Comparison of ENCODE assay signal across 16 cellular contexts in the genomic region with DNA sequence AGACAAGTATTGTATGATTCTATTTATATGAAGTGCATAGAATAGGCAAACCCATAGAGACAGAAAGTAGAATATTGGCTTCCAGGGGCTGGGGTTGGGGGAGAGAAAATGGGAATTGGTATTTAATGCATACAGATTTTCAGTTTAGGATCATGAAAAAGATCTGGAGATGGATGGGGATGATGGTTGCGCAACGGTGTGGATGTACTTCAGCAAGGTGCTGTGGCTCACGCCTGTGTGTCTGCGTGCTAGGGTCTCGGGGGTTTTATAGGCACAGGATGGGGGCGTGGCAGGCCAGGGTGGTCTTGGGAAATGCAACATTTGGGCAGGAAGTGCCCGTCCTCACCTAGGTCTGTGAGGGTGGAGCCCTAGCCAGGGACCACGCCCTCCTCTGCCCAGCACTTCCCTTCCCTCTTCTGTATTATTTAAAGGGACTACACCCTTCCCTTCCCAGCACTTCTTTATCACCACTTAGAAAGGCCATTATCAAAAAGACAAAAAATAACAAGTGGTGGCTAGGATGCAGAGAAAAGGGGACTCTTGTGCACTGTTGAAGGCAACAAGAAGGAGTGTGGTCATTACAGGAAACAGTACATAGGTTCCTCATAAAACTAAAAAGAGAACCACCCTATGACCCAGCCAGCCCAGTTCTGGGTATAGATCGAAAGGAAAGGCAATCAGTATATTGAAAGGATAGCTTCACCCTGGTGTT. TPM values are rescaled to one million over a fixed set of nuclear protein-coding genes. Genes with fewer than 3 reads are reported as not detected.
DNase-seq lines count a peak whose midpoint lies in the region; ATAC-seq, FAIRE-seq and TF ChIP-seq lines count a peak whose summit lies in the region.
"Had no signal": no experiment of that assay in that cellular context is flagged by ENCODE, and none has a peak within 500 bp of the region (broad histone marks: within the 10 kb centered on the region; RNA-seq: fewer than 3 reads in every experiment).

No MANE protein-coding gene starts in this region.

- 29% methylated on average over 9 of the region's 9 CpGs for WGBS in HepG2 (ENCODE audit: low lambda C conversion rate)
- 44% methylated on average over 5 of the region's 9 CpGs for WGBS in right lobe of liver (ENCODE audit: insufficient coverage, low coverage, low lambda C conversion rate, missing lambda C conversion rate)
- 63% methylated on average over 2 of the region's 9 CpGs; no CpG with 5 or more reads in 1 of the 2 experiments for WGBS in IMR-90 (ENCODE audit: extremely low coverage in 2 of 2, insufficient read length in 1 of 2), 2 experiments
- WGBS in K562 (ENCODE audit: insufficient coverage, low coverage, missing lambda C conversion rate) = 47% methylated on average over 9 of the region's 9 CpGs
- 18% methylated on average over 8 of the region's 9 CpGs for WGBS in SK-N-SH (ENCODE audit: low lambda C conversion rate)

- CTCF ChIA-PET in HepG2 (lab: Yijun Ruan, JAX; ENCODE audit: low intra/inter-chr PET ratio, low total read pairs) = no interaction called here
- CTCF ChIA-PET in IMR-90 (lab: Yijun Ruan, JAX) = no interaction called here
- CTCF ChIA-PET in K562 (lab: Yijun Ruan, JAX; ENCODE audit: low intra/inter-chr PET ratio) = no interaction called here
- CTCF ChIA-PET in SK-N-SH (lab: Yijun Ruan, JAX) = no interaction called here

- H2AK9ac ChIP-seq in IMR-90 (replicated peaks; ENCODE audit: low read depth, low read length, poor library complexity) = no peak overlapping the region

- no peak overlapping the region for H3K4me2 ChIP-seq in HepG2 (ENCODE audit: low read depth, low read length)
- no peak overlapping the region for H3K4me2 ChIP-seq in IMR-90 (ENCODE audit: low read depth, low read length)
- no peak overlapping the region for H3K4me2 ChIP-seq in K562 (ENCODE audit: insufficient read depth, low read length)
- no peak overlapping the region for H3K4me2 ChIP-seq in SK-N-SH
- H3K4me2 ChIP-seq: A549 had no signal

- H4K91ac ChIP-seq in IMR-90 (ENCODE audit: insufficient read depth, low read depth, low read length) = no peak overlapping the region

- FAIRE-seq in HepG2 (lab: Jason Lieb, UNC) (no peak), K562 (lab: Jason Lieb, UNC) (no peak)
- FAIRE-seq: A549, H54 had no signal

- H2BK15ac ChIP-seq in IMR-90 (ENCODE audit: low read depth, low read length) = no peak overlapping the region

- in situ Hi-C loops in HepG2 (cut with HindIII; ENCODE audit: extremely low pct_ligation_motif_present, low pct_unique_long_range_greater_than_20kb) (no loop called here), IMR-90 (cut with MboI; ENCODE audit: low sequenced_read_pairs) (no loop called here), K562 (cut with MboI) (no loop called here)

- dilution Hi-C loops in IMR-90 (cut with HindIII; ENCODE audit: low sequenced_read_pairs, unreplicated experiment) = no loop called here

- no peak overlapping the region for H2BK20ac ChIP-seq in IMR-90 (ENCODE audit: low read depth, low read length)

- intact Hi-C loops in HepG2 (cut with micrococcal nuclease; ENCODE audit: unreplicated experiment) = no loop called here
- intact Hi-C loops in right lobe of liver (cut with DNase I) = no loop called here
- intact Hi-C loops in IMR-90 (cut with micrococcal nuclease) = no loop called here
- intact Hi-C loops in K562 (cut with micrococcal nuclease) = no loop called here

- no peaks in the 10 kb centered on the region for H3K9me2 ChIP-seq in SK-N-SH

- BruUV-seq in HepG2 (replicated peaks; lab: Mats Ljungman, UMichigan) (no TSS peak), IMR-90 (replicated peaks; lab: Mats Ljungman, UMichigan) (no TSS peak), K562 (replicated peaks; lab: Mats Ljungman, UMichigan) (no TSS peak)

- H3K9me1 ChIP-seq in IMR-90 (ENCODE audit: insufficient read depth, low read length) = no peaks in the 10 kb centered on the region
- H3K9me1 ChIP-seq in K562 (ENCODE audit: control insufficient read depth, insufficient read depth, low read length) = no peaks in the 10 kb centered on the region

- H3K9me3 ChIP-seq in HepG2 (ENCODE audit: low read length) (no peaks in the 10 kb centered on the region), right lobe of liver (no peaks in the 10 kb centered on the region), IMR-90 (ENCODE audit: control insufficient read depth, insufficient read depth, low read length) (peaks cover 18% of the 10 kb centered on the region), K562 (replicated peaks; ENCODE audit: control insufficient read depth, insufficient read depth, low read depth, low read length) (no peaks in the 10 kb centered on the region), SK-N-SH (no peaks in the 10 kb centered on the region)
- H3K9me3 ChIP-seq: A549, BE2C had no signal

- POLR2A ChIA-PET in HepG2 (lab: Yijun Ruan, JAX) = no interaction called here
- POLR2A ChIA-PET in IMR-90 (lab: Charles Lee; ENCODE audit: unreplicated experiment) = no interaction called here
- POLR2A ChIA-PET in K562 (lab: Yijun Ruan, JAX) = no interaction called here
- POLR2A ChIA-PET in SK-N-SH (lab: Yijun Ruan, JAX) = no interaction called here

- no peak overlapping the region for H3K56ac ChIP-seq in IMR-90 (ENCODE audit: extremely low read depth, insufficient read depth, low read length)

- H3F3A ChIP-seq in SK-N-SH (replicated peaks; ENCODE audit: insufficient read depth) = no peaks in the 10 kb centered on the region

- no peak overlapping the region for H2BK5ac ChIP-seq in IMR-90 (ENCODE audit: low read depth, low read length, poor library complexity, severe bottlenecking)

- TF ChIP-seq EP300 in HepG2 (IDR thresholded peaks at IDR 0.05; ENCODE audit: low read depth in 2 of 2, low read length in 2 of 2) (no peak), HepG2 (CRISPR knock-in tag; IDR thresholded peaks at IDR 0.05; ENCODE audit: borderline replicate concordance) (no peak), K562 (IDR thresholded peaks at IDR 0.05; ENCODE audit: low read length) (no peak), SK-N-SH (IDR thresholded peaks at IDR 0.05; ENCODE audit: borderline replicate concordance in 1 of 2, low read depth in 1 of 2, low read length in 1 of 2) (no peak)

- H3K18ac ChIP-seq in IMR-90 (ENCODE audit: low read depth, low read length) = no peak overlapping the region

- H3K79me2 ChIP-seq in HepG2 (ENCODE audit: insufficient read depth, low read length) (no peaks in the 10 kb centered on the region), K562 (ENCODE audit: control insufficient read depth, insufficient read depth, low read length) (no peaks in the 10 kb centered on the region), SK-N-SH (ENCODE audit: insufficient read depth) (no peaks in the 10 kb centered on the region)

- H3K9ac ChIP-seq in HepG2 (ENCODE audit: insufficient read depth, low read depth, low read length) (no peak overlapping the region), IMR-90 (ENCODE audit: low read depth, low read length) (no peak overlapping the region), K562 (ENCODE audit: insufficient read depth in 1 of 2, low read depth in 2 of 2, low read length in 2 of 2) (no peak overlapping the region), SK-N-SH (no peak overlapping the region)
- H3K9ac ChIP-seq: GM23248 had no signal

- H3K14ac ChIP-seq in IMR-90 (replicated peaks; ENCODE audit: low read depth, low read length) = no peak overlapping the region

- H4K5ac ChIP-seq in IMR-90 (ENCODE audit: low read depth, low read length) = no peak overlapping the region

- H3K4me1 ChIP-seq in HepG2 (ENCODE audit: insufficient read depth, low read length) (no peaks in the 10 kb centered on the region), right lobe of liver (no peaks in the 10 kb centered on the region), IMR-90 (ENCODE audit: control insufficient read depth, insufficient read depth, low read length) (no peaks in the 10 kb centered on the region), K562 (replicated peaks in 1 of 2; ENCODE audit: control insufficient read depth in 2 of 2, insufficient read depth in 2 of 2, low read length in 2 of 2) (peaks cover 17 to 26% of the 10 kb centered on the region in 2 experiments; a peak in 4 of 5 replicates), SK-N-SH (ENCODE audit: control insufficient read depth in 1 of 2, insufficient read depth in 2 of 2, low read depth in 1 of 2, low read length in 1 of 2) (no peaks in the 10 kb centered on the region)
- H3K4me1 ChIP-seq: A549, BE2C had no signal

- TF ChIP-seq POLR2A in HepG2 (IDR thresholded peaks at IDR 0.05; ENCODE audit: insufficient read depth in 1 of 2, low read depth in 2 of 2, low read length in 2 of 2) (no peak), right lobe of liver (IDR thresholded peaks at IDR 0.05) (no peak), IMR-90 (IDR thresholded peaks at IDR 0.05; ENCODE audit: low read depth, low read length) (no peak), K562 (conservative IDR thresholded peaks at IDR 0.05) (no peak)

- TF ChIP-seq RAD21 in HepG2 (CRISPR knock-in tag; IDR thresholded peaks at IDR 0.05) (no peak), IMR-90 (IDR thresholded peaks at IDR 0.05; ENCODE audit: low read length) (no peak), K562 (CRISPR knock-in tag; conservative IDR thresholded peaks at IDR 0.05 in 1 of 2, IDR thresholded peaks at IDR 0.05 in 1 of 2) (no peak), SK-N-SH (IDR thresholded peaks at IDR 0.05; ENCODE audit: low read length) (no peak)

- H3K23ac ChIP-seq in IMR-90 (ENCODE audit: low read depth, low read length) = no peak overlapping the region

- H2AK5ac ChIP-seq in IMR-90 (ENCODE audit: low read depth, low read length) = no peak overlapping the region

- H3K27me3 ChIP-seq in HepG2 (ENCODE audit: control insufficient read depth in 1 of 2, insufficient read depth in 2 of 2, low read length in 2 of 2) (peaks cover 0 to 8% of the 10 kb centered on the region in 2 experiments; a peak in 1 of 5 replicates), right lobe of liver (no peaks in the 10 kb centered on the region), IMR-90 (ENCODE audit: control insufficient read depth, insufficient read depth, low read length) (no peaks in the 10 kb centered on the region), K562 (ENCODE audit: control insufficient read depth in 2 of 2, insufficient read depth in 2 of 2, low read length in 2 of 2) (no peaks in the 10 kb centered on the region; a peak in 1 of 5 replicates), SK-N-SH (ENCODE audit: insufficient read depth) (no peaks in the 10 kb centered on the region; the same call in 1 of the 2 replicates)

- H3K79me1 ChIP-seq in IMR-90 (ENCODE audit: low read depth in 1 of 2, low read length in 2 of 2) = no peaks in the 10 kb centered on the region

- H3K4me3 ChIP-seq in HepG2 (replicated peaks in 1 of 3; ENCODE audit: insufficient read depth in 1 of 3, low read depth in 2 of 3, low read length in 3 of 3) = no peak overlapping the region
- no peak overlapping the region for H3K4me3 ChIP-seq in right lobe of liver
- no peak overlapping the region for H3K4me3 ChIP-seq in IMR-90 (ENCODE audit: insufficient read depth, low read depth, low read length)
- no peak overlapping the region for H3K4me3 ChIP-seq in K562
- H3K4me3 ChIP-seq in SK-N-SH (ENCODE audit: low read depth in 2 of 2, low read length in 1 of 2) = no peak overlapping the region
- H3K4me3 ChIP-seq: A549, GM23248 had no signal

- no peak overlapping the region for H3K4ac ChIP-seq in IMR-90 (ENCODE audit: low read depth, low read length)

- no peak overlapping the region for H3K27ac ChIP-seq in HepG2 (ENCODE audit: extremely low read length, insufficient read depth, low read length)
- H3K27ac ChIP-seq in right lobe of liver = no peak overlapping the region
- no peak overlapping the region for H3K27ac ChIP-seq in IMR-90 (ENCODE audit: insufficient read depth, low read length)
- no peak overlapping the region for H3K27ac ChIP-seq in K562 (ENCODE audit: extremely low read depth, low read depth, low read length)
- H3K27ac ChIP-seq in SK-N-SH (ENCODE audit: low read depth in 2 of 2, low read length in 1 of 2) = no peak overlapping the region
- H3K27ac ChIP-seq: A549, GM23248, HL-60 had no signal

- H2AFZ ChIP-seq in HepG2 (ENCODE audit: low read length) = no peak overlapping the region
- H2AFZ ChIP-seq in IMR-90 (replicated peaks; ENCODE audit: low read length, poor library complexity) = no peak overlapping the region
- H2AFZ ChIP-seq in K562 (ENCODE audit: low read depth, low read length) = no peak overlapping the region
- no peak overlapping the region for H2AFZ ChIP-seq in SK-N-SH (ENCODE audit: low read depth)
- H2AFZ ChIP-seq: GM23248 had no signal

- DNase-seq in HepG2 (ENCODE audit: low spot score) (no peak), right lobe of liver (no peak), IMR-90 (no peak), K562 (ENCODE audit: extremely low read depth in 1 of 4, low spot score in 3 of 4) (no peak), SK-N-SH (no peak), germinal center (ENCODE audit: low spot score) (no peak)
- DNase-seq: BE2C; CD4-positive, CD25-positive, alpha-beta regulatory T cell; DMS53; GF-D8; GM23248 had no signal

- H4K20me1 ChIP-seq in HepG2 (ENCODE audit: insufficient read depth, low read length) = no peaks in the 10 kb centered on the region
- H4K20me1 ChIP-seq in IMR-90 (ENCODE audit: insufficient read depth, low read length) = no peaks in the 10 kb centered on the region
- no peaks in the 10 kb centered on the region for H4K20me1 ChIP-seq in K562 (replicated peaks; ENCODE audit: control insufficient read depth, insufficient read depth, low read length)
- no peaks in the 10 kb centered on the region for H4K20me1 ChIP-seq in SK-N-SH (ENCODE audit: insufficient read depth)

- ATAC-seq in HepG2 (no peak), right lobe of liver (no peak), IMR-90 (ENCODE audit: low read depth) (no peak), K562 (no peak)
- ATAC-seq: A549, HCT116 had no signal

- no peak for TF ChIP-seq CTCF in HepG2 (CRISPR knock-in tag; IDR thresholded peaks at IDR 0.05)
- TF ChIP-seq CTCF in right lobe of liver (IDR thresholded peaks at IDR 0.05) = no peak
- no peak for TF ChIP-seq CTCF in IMR-90 (conservative IDR thresholded peaks at IDR 0.05; ENCODE audit: low read depth, low read length)
- no peak for TF ChIP-seq CTCF in K562 (IDR thresholded peaks at IDR 0.05 in 2 of 3, conservative IDR thresholded peaks at IDR 0.05 in 1 of 3; ENCODE audit: insufficient read depth in 2 of 3, low read depth in 1 of 3, low read length in 3 of 3)
- TF ChIP-seq CTCF in SK-N-SH (IDR thresholded peaks at IDR 0.05) = no peak

- no peak overlapping the region for H4K8ac ChIP-seq in IMR-90 (ENCODE audit: low read depth in 2 of 2, low read length in 2 of 2)

- no peaks in the 10 kb centered on the region for H3K36me3 ChIP-seq in HepG2 (replicated peaks in 1 of 2; ENCODE audit: control insufficient read depth in 1 of 2, insufficient read depth in 2 of 2, low read length in 2 of 2)
- H3K36me3 ChIP-seq in right lobe of liver = no peaks in the 10 kb centered on the region
- H3K36me3 ChIP-seq in IMR-90 (ENCODE audit: control insufficient read depth, insufficient read depth, low read length) = no peaks in the 10 kb centered on the region
- H3K36me3 ChIP-seq in K562 (ENCODE audit: control insufficient read depth, insufficient read depth, low read length) = no peaks in the 10 kb centered on the region
- H3K36me3 ChIP-seq in SK-N-SH (replicated peaks in 1 of 2; ENCODE audit: control insufficient read depth in 1 of 2, insufficient read depth in 2 of 2, low read length in 1 of 2) = no peaks in the 10 kb centered on the region
- H3K36me3 ChIP-seq: BE2C had no signal

- H2BK120ac ChIP-seq in IMR-90 (ENCODE audit: low read depth, low read length) = no peak overlapping the region

RNA-seq across cellular contexts. Expression of a gene that starts 29.0 kb away (rescaled TPM):
- total RNA-seq in HepG2 (2016; rRNA removed; fragmentation: Illumina TruSeq; extraction: Trizol) (not detected in 2 replicates), right lobe of liver (1 to 10 TPM; 1.9 to 9.5 (median 2.5) TPM), IMR-90 (2012; rRNA removed) (not detected in 2 replicates), K562 (2014; rRNA removed) (not detected in 2 replicates), K562 (2014; rRNA removed; fragmentation: Illumina TruSeq; extraction: Trizol) (not detected in 2 replicates), K562 (2015; rRNA removed; fragmentation: Illumina TruSeq; extraction: Trizol) (not detected in 2 replicates), K562 (2021) (not detected in 2 replicates)
- total RNA-seq in HepG2 (2016; cell fraction: cytosol; rRNA removed; fragmentation: Illumina TruSeq; extraction: Trizol; ENCODE audit: low read depth) = not detected in 2 replicates
- total RNA-seq in HepG2 (2016; cell fraction: insoluble cytoplasmic fraction; rRNA removed; fragmentation: Illumina TruSeq; extraction: Trizol) = not detected in 2 replicates
- not detected in 2 replicates for total RNA-seq in HepG2 (2016; cell fraction: membrane; rRNA removed; fragmentation: Illumina TruSeq; extraction: Trizol)
- not detected in 2 replicates for total RNA-seq in HepG2 (2016; cell fraction: nucleus; rRNA removed; fragmentation: Illumina TruSeq; extraction: Trizol)
- polyA plus RNA-seq in HepG2 (2011; rRNA removed) (not detected in 2 replicates), IMR-90 (2012; rRNA removed) (not detected in 2 replicates), K562 (2011; rRNA removed) (not detected in 2 replicates), K562 (2014; fragmentation: Illumina TruSeq; extraction: Trizol) (not detected in 2 replicates), K562 (2014; fragmentation: Nextera tagmentation; extraction: Ambion mirVana) (not detected), K562 (2014; rRNA removed) (not detected in 2 replicates), SK-N-SH (2012; rRNA removed) (not detected in 2 replicates)
- polyA plus RNA-seq in HepG2 (2011; cell fraction: cytosol; rRNA removed) = not detected in 2 replicates
- polyA plus RNA-seq in HepG2 (2011; cell fraction: nucleus; rRNA removed) = not detected in 2 replicates
- not detected in 2 replicates for polyA plus RNA-seq in HepG2 (2012)
- polyA plus RNA-seq in HepG2 (2016; cell fraction: cytosol; fragmentation: Illumina TruSeq; extraction: Trizol; ENCODE audit: low read depth) = not detected in 2 replicates
- not detected in 2 replicates for polyA plus RNA-seq in HepG2 (2016; cell fraction: insoluble cytoplasmic fraction; fragmentation: Illumina TruSeq; extraction: Trizol; ENCODE audit: low read depth)
- not detected in 2 replicates for polyA plus RNA-seq in HepG2 (2016; cell fraction: membrane; fragmentation: Illumina TruSeq; extraction: Trizol; ENCODE audit: low read depth)
- not detected in 2 replicates for polyA plus RNA-seq in HepG2 (2016; cell fraction: nucleus; fragmentation: Illumina TruSeq; extraction: Trizol; ENCODE audit: insufficient read depth, low read depth)
- not detected in 2 replicates for polyA minus RNA-seq in HepG2 (2011; rRNA and poly(A)+ RNA removed; ENCODE audit: low replicate concordance)
- not detected in 2 replicates for polyA minus RNA-seq in HepG2 (2011; cell fraction: cytosol; rRNA and poly(A)+ RNA removed)
- polyA minus RNA-seq in HepG2 (2011; cell fraction: nucleus; rRNA and poly(A)+ RNA removed) = not detected in 2 replicates
- not detected in 2 replicates for polyA plus RNA-seq in IMR-90 (2012; cell fraction: cytosol; rRNA removed)
- not detected in 2 replicates for polyA plus RNA-seq in IMR-90 (2012; cell fraction: nucleus; rRNA removed; ENCODE audit: low replicate concordance)
- not detected in 2 replicates for total RNA-seq in K562 (2011; cell fraction: chromatin; rRNA removed; ENCODE audit: low replicate concordance)
- not detected in 2 replicates for total RNA-seq in K562 (2011; cell fraction: nucleolus; rRNA removed)
- not detected in 2 replicates for total RNA-seq in K562 (2011; cell fraction: nucleoplasm; rRNA removed)
- polyA plus RNA-seq in K562 (2011; cell fraction: cytosol; rRNA removed) = 0.22 TPM in 1 of 2 replicates, not detected in the other
- not detected in 2 replicates for polyA plus RNA-seq in K562 (2011; cell fraction: nucleus; rRNA removed)
- 0.21 TPM in 1 of 2 replicates, not detected in the other for polyA plus RNA-seq in K562 (2012)
- not detected in 2 replicates for polyA minus RNA-seq in K562 (2011; rRNA and poly(A)+ RNA removed)
- polyA minus RNA-seq in K562 (2011; cell fraction: cytosol; rRNA and poly(A)+ RNA removed) = not detected in 2 replicates
- polyA minus RNA-seq in K562 (2011; cell fraction: nucleus; rRNA and poly(A)+ RNA removed) = not detected in 2 replicates
- polyA plus RNA-seq in SK-N-SH (2012; cell fraction: cytosol; rRNA removed) = not detected in 2 replicates
- not detected in 2 replicates for polyA plus RNA-seq in SK-N-SH (2012; cell fraction: nucleus; rRNA removed)
- total RNA-seq: CD4-positive, CD25-positive, alpha-beta regulatory T cell; GM23248 had no signal
- polyA plus RNA-seq: A549; CD4-positive, CD25-positive, alpha-beta regulatory T cell; GM23248 had no signal

RNA-seq across cellular contexts. Expression of a gene that starts 32.5 kb away (rescaled TPM):
- not detected in 2 replicates for total RNA-seq in HepG2 (2016; rRNA removed; fragmentation: Illumina TruSeq; extraction: Trizol)
- total RNA-seq in HepG2 (2016; cell fraction: cytosol; rRNA removed; fragmentation: Illumina TruSeq; extraction: Trizol; ENCODE audit: low read depth) = not detected in 2 replicates
- total RNA-seq in HepG2 (2016; cell fraction: insoluble cytoplasmic fraction; rRNA removed; fragmentation: Illumina TruSeq; extraction: Trizol) = not detected in 2 replicates
- not detected in 2 replicates for total RNA-seq in HepG2 (2016; cell fraction: membrane; rRNA removed; fragmentation: Illumina TruSeq; extraction: Trizol)
- not detected in 2 replicates for total RNA-seq in HepG2 (2016; cell fraction: nucleus; rRNA removed; fragmentation: Illumina TruSeq; extraction: Trizol)
- not detected in 2 replicates for polyA plus RNA-seq in HepG2 (2011; rRNA removed)
- not detected in 2 replicates for polyA plus RNA-seq in HepG2 (2011; cell fraction: cytosol; rRNA removed)
- polyA plus RNA-seq in HepG2 (2011; cell fraction: nucleus; rRNA removed) = not detected in 2 replicates
- not detected in 2 replicates for polyA plus RNA-seq in HepG2 (2012)
- polyA plus RNA-seq in HepG2 (2016; cell fraction: cytosol; fragmentation: Illumina TruSeq; extraction: Trizol; ENCODE audit: low read depth) = not detected in 2 replicates
- not detected in 2 replicates for polyA plus RNA-seq in HepG2 (2016; cell fraction: insoluble cytoplasmic fraction; fragmentation: Illumina TruSeq; extraction: Trizol; ENCODE audit: low read depth)
- polyA plus RNA-seq in HepG2 (2016; cell fraction: membrane; fragmentation: Illumina TruSeq; extraction: Trizol; ENCODE audit: low read depth) = not detected in 2 replicates
- not detected in 2 replicates for polyA plus RNA-seq in HepG2 (2016; cell fraction: nucleus; fragmentation: Illumina TruSeq; extraction: Trizol; ENCODE audit: insufficient read depth, low read depth)
- not detected in 2 replicates for polyA minus RNA-seq in HepG2 (2011; rRNA and poly(A)+ RNA removed; ENCODE audit: low replicate concordance)
- polyA minus RNA-seq in HepG2 (2011; cell fraction: cytosol; rRNA and poly(A)+ RNA removed) = not detected in 2 replicates
- not detected in 2 replicates for polyA minus RNA-seq in HepG2 (2011; cell fraction: nucleus; rRNA and poly(A)+ RNA removed)
- not detected for total RNA-seq in right lobe of liver
- not detected in 2 replicates for total RNA-seq in IMR-90 (2012; rRNA removed)
- not detected in 2 replicates for polyA plus RNA-seq in IMR-90 (2012; rRNA removed)
- polyA plus RNA-seq in IMR-90 (2012; cell fraction: cytosol; rRNA removed) = not detected in 2 replicates
- polyA plus RNA-seq in IMR-90 (2012; cell fraction: nucleus; rRNA removed; ENCODE audit: low replicate concordance) = not detected in 2 replicates
- not detected in 2 replicates for total RNA-seq in K562 (2011; cell fraction: chromatin; rRNA removed; ENCODE audit: low replicate concordance)
- not detected in 2 replicates for total RNA-seq in K562 (2011; cell fraction: nucleolus; rRNA removed)
- not detected in 2 replicates for total RNA-seq in K562 (2011; cell fraction: nucleoplasm; rRNA removed)
- total RNA-seq in K562 (2014; rRNA removed) = not detected in 2 replicates
- not detected in 2 replicates for total RNA-seq in K562 (2014; rRNA removed; fragmentation: Illumina TruSeq; extraction: Trizol)
- total RNA-seq in K562 (2015; rRNA removed; fragmentation: Illumina TruSeq; extraction: Trizol) = not detected in 2 replicates
- total RNA-seq in K562 (2021) = not detected in 2 replicates
- polyA plus RNA-seq in K562 (2011; rRNA removed) = not detected in 2 replicates
- polyA plus RNA-seq in K562 (2011; cell fraction: cytosol; rRNA removed) = not detected in 2 replicates
- polyA plus RNA-seq in K562 (2011; cell fraction: nucleus; rRNA removed) = not detected in 2 replicates
- not detected in 2 replicates for polyA plus RNA-seq in K562 (2012)
- not detected in 2 replicates for polyA plus RNA-seq in K562 (2014; fragmentation: Illumina TruSeq; extraction: Trizol)
- polyA plus RNA-seq in K562 (2014; fragmentation: Nextera tagmentation; extraction: Ambion mirVana) = under 1 TPM in 1 of 2 experiments, not detected in 1; 0.11 TPM
- polyA plus RNA-seq in K562 (2014; rRNA removed) = not detected in 2 replicates
- polyA minus RNA-seq in K562 (2011; rRNA and poly(A)+ RNA removed) = not detected in 2 replicates
- not detected in 2 replicates for polyA minus RNA-seq in K562 (2011; cell fraction: cytosol; rRNA and poly(A)+ RNA removed)
- not detected in 2 replicates for polyA minus RNA-seq in K562 (2011; cell fraction: nucleus; rRNA and poly(A)+ RNA removed)
- polyA plus RNA-seq in SK-N-SH (2012; rRNA removed) = not detected in 2 replicates
- not detected in 2 replicates for polyA plus RNA-seq in SK-N-SH (2012; cell fraction: cytosol; rRNA removed)
- not detected in 2 replicates for polyA plus RNA-seq in SK-N-SH (2012; cell fraction: nucleus; rRNA removed)
- total RNA-seq: CD4-positive, CD25-positive, alpha-beta regulatory T cell; GM23248 had no signal
- polyA plus RNA-seq: A549; AG04450; CD4-positive, CD25-positive, alpha-beta regulatory T cell; GM23248 had no signal

RNA-seq across cellular contexts. Expression of a gene that starts 46.6 kb away (rescaled TPM):
- not detected in 2 replicates for total RNA-seq in HepG2 (2016; rRNA removed; fragmentation: Illumina TruSeq; extraction: Trizol)
- not detected in 2 replicates for total RNA-seq in HepG2 (2016; cell fraction: cytosol; rRNA removed; fragmentation: Illumina TruSeq; extraction: Trizol; ENCODE audit: low read depth)
- not detected in 2 replicates for total RNA-seq in HepG2 (2016; cell fraction: insoluble cytoplasmic fraction; rRNA removed; fragmentation: Illumina TruSeq; extraction: Trizol)
- not detected in 2 replicates for total RNA-seq in HepG2 (2016; cell fraction: membrane; rRNA removed; fragmentation: Illumina TruSeq; extraction: Trizol)
- not detected in 2 replicates for total RNA-seq in HepG2 (2016; cell fraction: nucleus; rRNA removed; fragmentation: Illumina TruSeq; extraction: Trizol)
- polyA plus RNA-seq in HepG2 (2011; rRNA removed) = not detected in 2 replicates
- polyA plus RNA-seq in HepG2 (2011; cell fraction: cytosol; rRNA removed) = not detected in 2 replicates
- not detected in 2 replicates for polyA plus RNA-seq in HepG2 (2011; cell fraction: nucleus; rRNA removed)
- not detected in 2 replicates for polyA plus RNA-seq in HepG2 (2012)
- polyA plus RNA-seq in HepG2 (2016; cell fraction: cytosol; fragmentation: Illumina TruSeq; extraction: Trizol; ENCODE audit: low read depth) = not detected in 2 replicates
- not detected in 2 replicates for polyA plus RNA-seq in HepG2 (2016; cell fraction: insoluble cytoplasmic fraction; fragmentation: Illumina TruSeq; extraction: Trizol; ENCODE audit: low read depth)
- polyA plus RNA-seq in HepG2 (2016; cell fraction: membrane; fragmentation: Illumina TruSeq; extraction: Trizol; ENCODE audit: low read depth) = not detected in 2 replicates
- polyA plus RNA-seq in HepG2 (2016; cell fraction: nucleus; fragmentation: Illumina TruSeq; extraction: Trizol; ENCODE audit: insufficient read depth, low read depth) = not detected in 2 replicates
- polyA minus RNA-seq in HepG2 (2011; rRNA and poly(A)+ RNA removed; ENCODE audit: low replicate concordance) = not detected in 2 replicates
- not detected in 2 replicates for polyA minus RNA-seq in HepG2 (2011; cell fraction: cytosol; rRNA and poly(A)+ RNA removed)
- polyA minus RNA-seq in HepG2 (2011; cell fraction: nucleus; rRNA and poly(A)+ RNA removed) = not detected in 2 replicates
- total RNA-seq in right lobe of liver = not detected
- not detected in 2 replicates for total RNA-seq in IMR-90 (2012; rRNA removed)
- polyA plus RNA-seq in IMR-90 (2012; rRNA removed) = not detected in 2 replicates
- not detected in 2 replicates for polyA plus RNA-seq in IMR-90 (2012; cell fraction: cytosol; rRNA removed)
- not detected in 2 replicates for polyA plus RNA-seq in IMR-90 (2012; cell fraction: nucleus; rRNA removed; ENCODE audit: low replicate concordance)
- not detected in 2 replicates for total RNA-seq in K562 (2011; cell fraction: chromatin; rRNA removed; ENCODE audit: low replicate concordance)
- total RNA-seq in K562 (2011; cell fraction: nucleolus; rRNA removed) = not detected in 2 replicates
- total RNA-seq in K562 (2011; cell fraction: nucleoplasm; rRNA removed) = not detected in 2 replicates
- total RNA-seq in K562 (2014; rRNA removed) = not detected in 2 replicates
- total RNA-seq in K562 (2014; rRNA removed; fragmentation: Illumina TruSeq; extraction: Trizol) = not detected in 2 replicates
- not detected in 2 replicates for total RNA-seq in K562 (2015; rRNA removed; fragmentation: Illumina TruSeq; extraction: Trizol)
- not detected in 2 replicates for total RNA-seq in K562 (2021)
- polyA plus RNA-seq in K562 (2011; rRNA removed) = not detected in 2 replicates
- not detected in 2 replicates for polyA plus RNA-seq in K562 (2011; cell fraction: cytosol; rRNA removed)
- not detected in 2 replicates for polyA plus RNA-seq in K562 (2011; cell fraction: nucleus; rRNA removed)
- polyA plus RNA-seq in K562 (2012) = not detected in 2 replicates
- polyA plus RNA-seq in K562 (2014; fragmentation: Illumina TruSeq; extraction: Trizol) = not detected in 2 replicates
- not detected for polyA plus RNA-seq in K562 (2014; fragmentation: Nextera tagmentation; extraction: Ambion mirVana)
- not detected in 2 replicates for polyA plus RNA-seq in K562 (2014; rRNA removed)
- not detected in 2 replicates for polyA minus RNA-seq in K562 (2011; rRNA and poly(A)+ RNA removed)
- polyA minus RNA-seq in K562 (2011; cell fraction: cytosol; rRNA and poly(A)+ RNA removed) = not detected in 2 replicates
- not detected in 2 replicates for polyA minus RNA-seq in K562 (2011; cell fraction: nucleus; rRNA and poly(A)+ RNA removed)
- not detected in 2 replicates for polyA plus RNA-seq in SK-N-SH (2012; rRNA removed)
- polyA plus RNA-seq in SK-N-SH (2012; cell fraction: cytosol; rRNA removed) = not detected in 2 replicates
- polyA plus RNA-seq in SK-N-SH (2012; cell fraction: nucleus; rRNA removed) = not detected in 2 replicates
- total RNA-seq: CD4-positive, CD25-positive, alpha-beta regulatory T cell; GM23248 had no signal
- polyA plus RNA-seq: A549; AG04450; CD4-positive, CD25-positive, alpha-beta regulatory T cell; GM23248 had no signal
